9 cellular contexts compared by ENCODE assay signal in the genomic region with DNA sequence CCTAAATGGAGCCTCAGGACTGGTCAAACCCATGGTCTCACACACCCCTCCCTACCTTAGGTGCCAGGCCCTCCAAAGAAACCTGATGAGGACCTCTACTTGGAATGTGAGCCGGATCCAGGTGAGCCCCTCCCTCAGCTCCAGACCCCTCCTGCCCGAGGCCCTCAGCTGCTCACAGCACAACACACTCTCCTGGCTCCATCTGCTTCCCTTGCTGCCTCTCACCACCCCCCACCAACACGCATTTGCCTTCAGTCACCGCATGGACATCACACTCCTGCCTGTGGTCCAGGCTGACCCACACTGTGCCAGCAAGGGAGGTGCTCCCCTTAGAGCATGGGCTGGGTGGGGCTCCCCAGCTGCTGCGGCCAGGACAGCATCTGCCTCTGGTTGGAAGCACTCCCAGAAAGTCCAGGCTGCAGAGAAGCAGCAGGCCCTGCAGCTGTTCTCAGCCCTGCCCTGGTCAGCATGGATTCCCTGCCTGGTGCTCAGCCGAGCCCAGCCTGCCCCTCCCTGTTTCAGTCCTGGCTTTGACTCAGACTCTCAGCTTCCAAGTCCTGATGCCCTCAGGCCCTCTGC. TPM values are rescaled to one million over a fixed set of nuclear protein-coding genes. Genes with fewer than 3 reads are reported as not detected.
DNase-seq lines count a peak whose midpoint lies in the region; ATAC-seq, FAIRE-seq and TF ChIP-seq lines count a peak whose summit lies in the region.
"Had no signal": no experiment of that assay in that cellular context is flagged by ENCODE, and none has a peak within 500 bp of the region (broad histone marks: within the 10 kb centered on the region; RNA-seq: fewer than 3 reads in every experiment).

No MANE protein-coding gene starts in this region.

- WGBS in hepatocyte (ENCODE audit: low lambda C conversion rate, missing lambda C conversion rate), result 57% methylated on average over 6 of the region's 6 CpGs

- peak; percentile 71 for DNase-seq in HPDE6-E6E7 (ENCODE audit: extremely low spot score)
- DNase-seq in amygdala (lab: John Stamatoyannopoulos, UW), result peak in 54 of 56 donors; percentile 31 to 97 (median 81)
- DNase-seq in hepatocyte (ENCODE audit: low spot score), result peak; percentile 84
- DNase-seq in GM12891 (ENCODE audit: insufficient read length, low spot score), result no peak
- no peak for DNase-seq in dermis blood vessel endothelial cell

- H3K9me3 ChIP-seq in hepatocyte (ENCODE audit: low read depth), result no peaks in the 10 kb centered on the region
- H3K9me3 ChIP-seq in skeletal muscle satellite cell (replicated peaks; ENCODE audit: low read length), result no peaks in the 10 kb centered on the region
- H3K9me3 ChIP-seq: neutrophil had no signal

- H3K9ac ChIP-seq in skeletal muscle satellite cell (ENCODE audit: low read depth, low read length), result peak overlapping the region; percentile 70

- no peaks in the 10 kb centered on the region for H3K79me2 ChIP-seq in hepatocyte

- no peaks in the 10 kb centered on the region for H3K9me2 ChIP-seq in hepatocyte (replicated peaks; ENCODE audit: insufficient read depth)

- H3K4me3 ChIP-seq in hepatocyte (no peak overlapping the region), skeletal muscle satellite cell (ENCODE audit: low read length) (peak overlapping the region; percentile 32)

- no peaks in the 10 kb centered on the region for H4K20me1 ChIP-seq in hepatocyte (ENCODE audit: insufficient read depth, poor library complexity, severe bottlenecking)

- H3K27me3 ChIP-seq in hepatocyte, result no peaks in the 10 kb centered on the region
- H3K27me3 ChIP-seq in skeletal muscle satellite cell (ENCODE audit: control insufficient read depth, insufficient read depth, low read length), result no peaks in the 10 kb centered on the region
- H3K27me3 ChIP-seq: neutrophil had no signal

- ATAC-seq in HG03175 (IDR thresholded peaks at IDR 0.05; ENCODE audit: unreplicated experiment), result no peak
- ATAC-seq in GM21786 (IDR thresholded peaks at IDR 0.05; ENCODE audit: unreplicated experiment), result no peak

- peak overlapping the region; percentile 85 for H3K27ac ChIP-seq in hepatocyte
- H3K27ac ChIP-seq: neutrophil had no signal

- TF ChIP-seq POLR2A in GM12891 (IDR thresholded peaks at IDR 0.05; ENCODE audit: low read depth, low read length), result no peak

- no peak overlapping the region for H2AFZ ChIP-seq in hepatocyte

- H3K4me2 ChIP-seq in hepatocyte (peak overlapping the region; percentile 31), skeletal muscle satellite cell (ENCODE audit: low read length) (peak overlapping the region; percentile 62)

- no peak for FAIRE-seq in GM12891 (lab: Jason Lieb, UNC)

- no peak for TF ChIP-seq CTCF in hepatocyte (IDR thresholded peaks at IDR 0.05; ENCODE audit: poor library complexity)

- H3K36me3 ChIP-seq in hepatocyte (replicated peaks; ENCODE audit: insufficient read depth, low read depth) (no peaks in the 10 kb centered on the region), skeletal muscle satellite cell (ENCODE audit: insufficient read depth, low read length) (no peaks in the 10 kb centered on the region)
- H3K36me3 ChIP-seq: neutrophil had no signal

- peaks cover 49% of the 10 kb centered on the region for H3K4me1 ChIP-seq in hepatocyte (ENCODE audit: insufficient read depth)
- peaks cover 86% of the 10 kb centered on the region for H3K4me1 ChIP-seq in skeletal muscle satellite cell (ENCODE audit: control insufficient read depth, insufficient read depth, low read length)

TF ChIP-seq in GM12891, 5 proteins besides CTCF, POLR2A, EP300 and RAD21:
- no peak for TF ChIP-seq SPI1 (IDR thresholded peaks at IDR 0.05; ENCODE audit: low read depth, low read length)
- TF ChIP-seq POLR2AphosphoS5 (IDR thresholded peaks at IDR 0.05; ENCODE audit: low read depth, low read length), result no peak
- no peak for TF ChIP-seq POU2F2 (IDR thresholded peaks at IDR 0.05; ENCODE audit: low read depth, low read length)

RNA-seq across cellular contexts. Expression of a gene that starts 15.1 kb away (rescaled TPM):
- total RNA-seq in hepatocyte, result 0.27 and 0.36 TPM in 2 replicates
- 2.3 and 2.8 TPM in 2 replicates for polyA plus RNA-seq in hepatocyte
- not detected in 2 replicates for total RNA-seq in skeletal muscle satellite cell (2012; rRNA removed)
- 0.17 TPM for polyA plus RNA-seq in GM12891 (2012; ENCODE audit: low read depth, missing spikeins)
- total RNA-seq in dermis blood vessel endothelial cell, result not detected in 2 replicates

RNA-seq across cellular contexts. Expression of a gene that starts 23.4 kb away (rescaled TPM):
- total RNA-seq in hepatocyte (108 and 123 TPM in 2 replicates), dermis blood vessel endothelial cell (46.1 and 56.3 TPM in 2 replicates)
- 172 and 188 TPM in 2 replicates for polyA plus RNA-seq in hepatocyte
- total RNA-seq in skeletal muscle satellite cell (2012; rRNA removed), result 40.6 and 57.7 TPM in 2 replicates
- polyA plus RNA-seq in GM12891 (2012; ENCODE audit: low read depth, missing spikeins), result 27.7 TPM

Comparison
In these comparisons a context has a peak if more than half of its experiments do, and no peak if none do; other contexts are left out.
1. DNase-seq: peak in HPDE6-E6E7 (single experiment), amygdala (54 of 56) and hepatocyte (single experiment); none in GM12891 (single experiment) and dermis blood vessel endothelial cell (single experiment).